ENCODE assay signal across 9 cellular contexts in the genomic region with DNA sequence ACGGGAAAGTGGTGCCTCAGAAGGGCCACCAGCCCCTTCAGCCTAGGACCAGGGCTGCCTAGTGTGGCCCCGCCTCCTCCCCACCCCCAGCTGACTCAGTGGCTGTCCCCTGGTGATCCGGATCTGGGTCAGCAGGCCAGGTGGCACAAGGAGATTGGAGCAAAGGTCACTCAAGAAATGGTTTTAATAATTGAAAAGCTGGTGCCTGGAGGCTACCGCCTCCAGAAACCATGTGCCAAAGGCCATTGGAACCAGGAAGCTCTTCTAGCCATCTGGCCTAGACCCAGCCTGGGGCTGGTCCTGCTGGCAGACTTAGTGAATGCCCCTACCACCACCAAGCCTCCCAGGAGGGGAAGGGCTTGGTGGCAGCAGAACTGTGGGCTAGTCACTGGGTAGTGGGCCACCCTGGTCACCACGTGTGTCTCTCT. TPM values are rescaled to one million over a fixed set of nuclear protein-coding genes. Genes with fewer than 3 reads are reported as not detected.
A peak's percentile ranks its signal among the peaks of the same experiment; 100 is the strongest.
DNase-seq lines count a peak whose midpoint lies in the region; ATAC-seq and TF ChIP-seq lines count a peak whose summit lies in the region.
"Had no signal": no experiment of that assay in that cellular context is flagged by ENCODE, and none has a peak within 500 bp of the region (broad histone marks: within the 10 kb centered on the region; RNA-seq: fewer than 3 reads in every experiment).

No MANE protein-coding gene starts in this region.

- no peaks in the 10 kb centered on the region for H3K27me3 ChIP-seq in Peyer's patch

- H3K27ac Mint-ChIP-seq in activated CD4-positive, alpha-beta T cell treated with anti-CD3 and anti-CD28 coated beads, Interleukin-2, amount 10 ng/mL, durations not matched to agents 24 days and 14 days, result peak overlapping the region; percentile 72
- peak overlapping the region; percentile 68 to 85 for H3K27ac Mint-ChIP-seq in effector memory CD8-positive, alpha-beta T cell
- peak overlapping the region; percentile 85 for H3K27ac Mint-ChIP-seq in stimulated activated effector memory CD8-positive, alpha-beta T cell treated with anti-CD3 and anti-CD28 coated beads, Interleukin-12 subunit alpha, Interleukin-12 subunit beta, amount 100 ng/mL, for 72 hours

- DNase-seq in activated CD4-positive, alpha-beta T cell treated with anti-CD3 and anti-CD28 coated beads, Interleukin-2, amount 10 ng/mL, durations not matched to agents 24 days and 14 days, result peak; percentile 65
- DNase-seq in activated CD4-positive, alpha-beta T cell treated with anti-CD3 and anti-CD28 coated beads, Interleukin-2, amount 50 U/mL, for 1 hour, result no peak
- DNase-seq in Peyer's patch (peak in 2 of 3 donors; percentile 70 to 79), D341Med (ENCODE audit: low spot score) (no peak), NCI-H1930 (lab: John Stamatoyannopoulos, UW) (no peak), cerebellar cortex (ENCODE audit: low spot score) (no peak)
- no peak for DNase-seq in effector memory CD8-positive, alpha-beta T cell
- no peak for DNase-seq in stimulated activated effector memory CD8-positive, alpha-beta T cell treated with anti-CD3 and anti-CD28 coated beads, Interleukin-12 subunit alpha, Interleukin-12 subunit beta, amount 100 ng/mL, for 72 hours (ENCODE audit: low spot score in 2 of 2)
- DNase-seq: KG1 had no signal

- peaks cover 6 to 57% (median 36%) of the 10 kb centered on the region in 4 donors for H3K4me1 ChIP-seq in Peyer's patch

- H3K9me3 ChIP-seq in Peyer's patch, result no peaks in the 10 kb centered on the region

- peak overlapping the region; percentile 86 for H3K4me3 Mint-ChIP-seq in activated CD4-positive, alpha-beta T cell treated with anti-CD3 and anti-CD28 coated beads, Interleukin-2, amount 10 ng/mL, durations not matched to agents 24 days and 14 days
- peak overlapping the region; percentile 81 to 85 for H3K4me3 Mint-ChIP-seq in effector memory CD8-positive, alpha-beta T cell
- peak overlapping the region; percentile 81 for H3K4me3 Mint-ChIP-seq in stimulated activated effector memory CD8-positive, alpha-beta T cell treated with anti-CD3 and anti-CD28 coated beads, Interleukin-12 subunit alpha, Interleukin-12 subunit beta, amount 100 ng/mL, for 72 hours

- H3K9me3 Mint-ChIP-seq in activated CD4-positive, alpha-beta T cell treated with anti-CD3 and anti-CD28 coated beads, Interleukin-2, amount 10 ng/mL, durations not matched to agents 24 days and 14 days, result no peaks in the 10 kb centered on the region
- H3K9me3 Mint-ChIP-seq in effector memory CD8-positive, alpha-beta T cell, result no peaks in the 10 kb centered on the region
- H3K9me3 Mint-ChIP-seq in stimulated activated effector memory CD8-positive, alpha-beta T cell treated with anti-CD3 and anti-CD28 coated beads, Interleukin-12 subunit alpha, Interleukin-12 subunit beta, amount 100 ng/mL, for 72 hours, result no peaks in the 10 kb centered on the region

- TF ChIP-seq POLR2A in Peyer's patch (IDR thresholded peaks at IDR 0.05), result no peak

- TF ChIP-seq CTCF in Peyer's patch (IDR thresholded peaks at IDR 0.05), result no peak

- H3K4me1 Mint-ChIP-seq in activated CD4-positive, alpha-beta T cell treated with anti-CD3 and anti-CD28 coated beads, Interleukin-2, amount 10 ng/mL, durations not matched to agents 24 days and 14 days, result peaks cover 54% of the 10 kb centered on the region
- H3K4me1 Mint-ChIP-seq in effector memory CD8-positive, alpha-beta T cell (ENCODE audit: low read depth in 2 of 2), result peaks cover 30 to 42% of the 10 kb centered on the region in 2 donors
- H3K4me1 Mint-ChIP-seq in stimulated activated effector memory CD8-positive, alpha-beta T cell treated with anti-CD3 and anti-CD28 coated beads, Interleukin-12 subunit alpha, Interleukin-12 subunit beta, amount 100 ng/mL, for 72 hours, result peaks cover 69% of the 10 kb centered on the region

- peak overlapping the region; percentile 55 to 89 (median 76) for H3K27ac ChIP-seq in Peyer's patch

- peak overlapping the region; percentile 66 to 76 (median 72) for H3K4me3 ChIP-seq in Peyer's patch

- H3K36me3 Mint-ChIP-seq in activated CD4-positive, alpha-beta T cell treated with anti-CD3 and anti-CD28 coated beads, Interleukin-2, amount 10 ng/mL, durations not matched to agents 24 days and 14 days (ENCODE audit: low read depth), result peaks cover 25% of the 10 kb centered on the region
- peaks cover 37% of the 10 kb centered on the region for H3K36me3 Mint-ChIP-seq in effector memory CD8-positive, alpha-beta T cell (ENCODE audit: insufficient read depth)
- H3K36me3 Mint-ChIP-seq in stimulated activated effector memory CD8-positive, alpha-beta T cell treated with anti-CD3 and anti-CD28 coated beads, Interleukin-12 subunit alpha, Interleukin-12 subunit beta, amount 100 ng/mL, for 72 hours, result peaks cover 50% of the 10 kb centered on the region

- peaks cover 0 to 33% (median 0%) of the 10 kb centered on the region in 3 donors for H3K36me3 ChIP-seq in Peyer's patch

- intact Hi-C loops in activated CD4-positive, alpha-beta T cell treated with anti-CD3 and anti-CD28 coated beads, Interleukin-2, amount 10 ng/mL, durations not matched to agents 24 days and 14 days (cut with micrococcal nuclease), result loop anchor here (5.0 kb wide), 2 partner anchors 128 to 303 kb away; partner anchors contain the start of genes CDK9 and STXBP1

- ATAC-seq in effector memory CD8-positive, alpha-beta T cell (replicated peaks), result no peak
- no peak for ATAC-seq in stimulated activated effector memory CD8-positive, alpha-beta T cell treated with anti-CD3 and anti-CD28 coated beads, Interleukin-12 subunit alpha, Interleukin-12 subunit beta, amount 100 ng/mL, for 72 hours

- no peaks in the 10 kb centered on the region for H3K27me3 Mint-ChIP-seq in activated CD4-positive, alpha-beta T cell treated with anti-CD3 and anti-CD28 coated beads, Interleukin-2, amount 10 ng/mL, durations not matched to agents 24 days and 14 days
- no peaks in the 10 kb centered on the region for H3K27me3 Mint-ChIP-seq in effector memory CD8-positive, alpha-beta T cell

RNA-seq across cellular contexts. Expression of gene ST6GALNAC4, which starts 1.5 kb away (rescaled TPM):
- 28.0 and 28.3 TPM in 2 replicates for total RNA-seq in activated CD4-positive, alpha-beta T cell treated with anti-CD3 and anti-CD28 coated beads, Interleukin-2, amount 10 ng/mL, durations not matched to agents 24 days and 14 days
- total RNA-seq in Peyer's patch, result 100 to 1,000 TPM in 1 of 4 donors, 10 to 100 TPM in 3; 39.9 to 119 (median 46.7) TPM

RNA-seq across cellular contexts. Expression of gene PIP5KL1, which starts 15.2 kb away (rescaled TPM):
- 0.89 and 0.90 TPM in 2 replicates for total RNA-seq in activated CD4-positive, alpha-beta T cell treated with anti-CD3 and anti-CD28 coated beads, Interleukin-2, amount 10 ng/mL, durations not matched to agents 24 days and 14 days
- 1 to 10 TPM in 1 of 4 donors, not detected in 3; 2.5 TPM for total RNA-seq in Peyer's patch

RNA-seq across cellular contexts. Expression of gene ST6GALNAC6, which starts 15.9 kb away (rescaled TPM):
- total RNA-seq in activated CD4-positive, alpha-beta T cell treated with anti-CD3 and anti-CD28 coated beads, Interleukin-2, amount 10 ng/mL, durations not matched to agents 24 days and 14 days, result 53.3 and 61.2 TPM in 2 replicates
- total RNA-seq in Peyer's patch, result 10 to 100 TPM in 3 of 4 donors, 1 to 10 TPM in 1; 7.7 to 88.3 (median 18.9) TPM

RNA-seq across cellular contexts. Expression of gene DPM2, which starts 22.3 kb away (rescaled TPM):
- total RNA-seq in activated CD4-positive, alpha-beta T cell treated with anti-CD3 and anti-CD28 coated beads, Interleukin-2, amount 10 ng/mL, durations not matched to agents 24 days and 14 days, result 62.7 and 65.1 TPM in 2 replicates
- total RNA-seq in Peyer's patch, result 10 to 100 TPM; 20.6 to 27.3 (median 22.1) TPM

RNA-seq across cellular contexts. Expression of gene AK1, which starts 37.9 kb away (rescaled TPM):
- total RNA-seq in activated CD4-positive, alpha-beta T cell treated with anti-CD3 and anti-CD28 coated beads, Interleukin-2, amount 10 ng/mL, durations not matched to agents 24 days and 14 days, result 18.0 and 19.9 TPM in 2 replicates
- 10 to 100 TPM in 3 of 4 donors, 1 to 10 TPM in 1; 2.5 to 22.3 (median 18.4) TPM for total RNA-seq in Peyer's patch

Comparison
In these comparisons a context has a peak if more than half of its experiments do, and no peak if none do; other contexts are left out.
1. DNase-seq: peak in activated CD4-positive, alpha-beta T cell treated with anti-CD3 and anti-CD28 coated beads, Interleukin-2, amount 10 ng/mL, durations not matched to agents 24 days and 14 days (single experiment) and Peyer's patch (2 of 3); none in activated CD4-positive, alpha-beta T cell treated with anti-CD3 and anti-CD28 coated beads, Interleukin-2, amount 50 U/mL, for 1 hour (single experiment), effector memory CD8-positive, alpha-beta T cell (0 of 3), stimulated activated effector memory CD8-positive, alpha-beta T cell treated with anti-CD3 and anti-CD28 coated beads, Interleukin-12 subunit alpha, Interleukin-12 subunit beta, amount 100 ng/mL, for 72 hours (0 of 2), D341Med (single experiment), NCI-H1930 (0 of 2) and cerebellar cortex (single experiment).
2. Peak in every context shown above with its lines, with median percentiles within 50 percentile points of each other: H3K27ac Mint-ChIP-seq and H3K4me3 Mint-ChIP-seq.